Comparison of ENCODE assay signal across 8 cellular contexts in genomic region chr11:34051349-34052035, GRCh38. TPM values are rescaled to one million over a fixed set of nuclear protein-coding genes. Genes with fewer than 3 reads are reported as not detected.
DNase-seq lines count a peak whose midpoint lies in the region; ATAC-seq and TF ChIP-seq lines count a peak whose summit lies in the region.

A gene with protein sequence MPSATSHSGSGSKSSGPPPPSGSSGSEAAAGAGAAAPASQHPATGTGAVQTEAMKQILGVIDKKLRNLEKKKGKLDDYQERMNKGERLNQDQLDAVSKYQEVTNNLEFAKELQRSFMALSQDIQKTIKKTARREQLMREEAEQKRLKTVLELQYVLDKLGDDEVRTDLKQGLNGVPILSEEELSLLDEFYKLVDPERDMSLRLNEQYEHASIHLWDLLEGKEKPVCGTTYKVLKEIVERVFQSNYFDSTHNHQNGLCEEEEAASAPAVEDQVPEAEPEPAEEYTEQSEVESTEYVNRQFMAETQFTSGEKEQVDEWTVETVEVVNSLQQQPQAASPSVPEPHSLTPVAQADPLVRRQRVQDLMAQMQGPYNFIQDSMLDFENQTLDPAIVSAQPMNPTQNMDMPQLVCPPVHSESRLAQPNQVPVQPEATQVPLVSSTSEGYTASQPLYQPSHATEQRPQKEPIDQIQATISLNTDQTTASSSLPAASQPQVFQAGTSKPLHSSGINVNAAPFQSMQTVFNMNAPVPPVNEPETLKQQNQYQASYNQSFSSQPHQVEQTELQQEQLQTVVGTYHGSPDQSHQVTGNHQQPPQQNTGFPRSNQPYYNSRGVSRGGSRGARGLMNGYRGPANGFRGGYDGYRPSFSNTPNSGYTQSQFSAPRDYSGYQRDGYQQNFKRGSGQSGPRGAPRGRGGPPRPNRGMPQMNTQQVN (plus strand): TSS chr11:34051731. CDS start chr11:34052421, 690 bp downstream.

- H3K4me1 Mint-ChIP-seq in GM23338, result peaks cover 19% of the 10 kb centered on the region
- H3K4me1 Mint-ChIP-seq in naive thymus-derived CD8-positive, alpha-beta T cell, result peaks cover 9 to 40% (median 25%) of the 10 kb centered on the region in 4 donors
- H3K4me1 Mint-ChIP-seq in stimulated activated naive B cell treated with anti-CD40 and anti-IgM and Interleukin-4, amounts not matched to agents 10 μg/mL and 1 μg/mL and 100 μg/mL, for 72 hours, result peaks cover 8 to 17% of the 10 kb centered on the region in 2 donors

- peak within 1 kb of the TSS; percentile 85 for H3K4me2 ChIP-seq in GM23338

- peak; percentile 85 for DNase-seq in DMS79 treated with DMSO at 0.1 percent for 48 hours (lab: John Stamatoyannopoulos, UW)
- DNase-seq in GM23338 (ENCODE audit: low spot score), result peak; percentile 93
- peak; percentile 80 for DNase-seq in LNCaP clone FGC (ENCODE audit: low read depth)
- DNase-seq in RPMI8226, result peak; percentile 88
- DNase-seq in activated T-helper 1 cell treated with anti-CD3 and anti-CD28 coated beads, Interleukin-2, amount 50 U/mL, for 16 hours (ENCODE audit: low read depth in 1 of 2, low spot score in 1 of 2), result peak; percentile 63 to 72
- DNase-seq in fibroblast of mammary gland (ENCODE audit: low read depth), result peak; percentile 81
- peak; percentile 71 to 96 (median 84) for DNase-seq in naive thymus-derived CD8-positive, alpha-beta T cell
- DNase-seq in stimulated activated naive B cell treated with anti-CD40 and anti-IgM and Interleukin-4, amounts not matched to agents 10 μg/mL and 1 μg/mL and 100 μg/mL, for 72 hours, result peak; percentile 91

- POLR2A ChIA-PET in naive thymus-derived CD8-positive, alpha-beta T cell (lab: Charles Lee), result interaction anchor here (0.7 to 5.9 kb wide), 13 partner anchors 10 to 1088 kb away, joined by 3 to 102 read pairs (median 3); partner anchors contain the start of genes ABTB2, CD44, FBXO3 and NAT10

- no peaks in the 10 kb centered on the region for H3K36me3 ChIP-seq in GM23338 (ENCODE audit: insufficient read depth)

- H3K4me1 ChIP-seq in GM23338 (ENCODE audit: insufficient read depth), result peaks cover 33% of the 10 kb centered on the region

- 0 out of 2 replicates have a peak within 1 kb of the TSS, but pooled peaks have one; percentile 21 for H2AFZ ChIP-seq in GM23338

- H3K36me3 Mint-ChIP-seq in GM23338 (ENCODE audit: low read depth), result peaks cover 35% of the 10 kb centered on the region
- peaks cover 0 to 8% (median 8%) of the 10 kb centered on the region in 3 donors for H3K36me3 Mint-ChIP-seq in naive thymus-derived CD8-positive, alpha-beta T cell
- peaks cover 13 to 17% of the 10 kb centered on the region in 2 donors for H3K36me3 Mint-ChIP-seq in stimulated activated naive B cell treated with anti-CD40 and anti-IgM and Interleukin-4, amounts not matched to agents 10 μg/mL and 1 μg/mL and 100 μg/mL, for 72 hours

- H3K9me2 ChIP-seq in GM23338 (ENCODE audit: insufficient read depth), result no peaks in the 10 kb centered on the region

- ATAC-seq in GM23338, result peak; percentile 81
- peak; percentile 76 to 78 for ATAC-seq in naive thymus-derived CD8-positive, alpha-beta T cell
- peak; percentile 79 to 80 for ATAC-seq in stimulated activated naive B cell treated with anti-CD40 and anti-IgM and Interleukin-4, amounts not matched to agents 10 μg/mL and 1 μg/mL and 100 μg/mL, for 72 hours (replicated peaks)

- H3K27me3 Mint-ChIP-seq in GM23338 (ENCODE audit: insufficient read depth, low read depth, poor library complexity), result peaks cover 17% of the 10 kb centered on the region
- no peaks in the 10 kb centered on the region for H3K27me3 Mint-ChIP-seq in naive thymus-derived CD8-positive, alpha-beta T cell
- H3K27me3 Mint-ChIP-seq in stimulated activated naive B cell treated with anti-CD40 and anti-IgM and Interleukin-4, amounts not matched to agents 10 μg/mL and 1 μg/mL and 100 μg/mL, for 72 hours, result no peaks in the 10 kb centered on the region

- peaks cover 6% of the 10 kb centered on the region; the same call in 2 of the 3 replicates for H3K9me3 Mint-ChIP-seq in GM23338
- no peaks in the 10 kb centered on the region for H3K9me3 Mint-ChIP-seq in naive thymus-derived CD8-positive, alpha-beta T cell
- H3K9me3 Mint-ChIP-seq in stimulated activated naive B cell treated with anti-CD40 and anti-IgM and Interleukin-4, amounts not matched to agents 10 μg/mL and 1 μg/mL and 100 μg/mL, for 72 hours, result no peaks in the 10 kb centered on the region

- TF ChIP-seq CTCF in GM23338 (conservative IDR thresholded peaks at IDR 0.05; ENCODE audit: low read depth in 2 of 2) (no peak), LNCaP clone FGC (IDR thresholded peaks at IDR 0.05; ENCODE audit: control insufficient read depth, extremely low read depth, insufficient read depth) (no peak), fibroblast of mammary gland (conservative IDR thresholded peaks at IDR 0.05; ENCODE audit: control insufficient read depth, insufficient read depth, low read depth, low read length) (no peak)

- H3K27ac Mint-ChIP-seq in GM23338, result peak within 1 kb of the TSS; percentile 100
- peak within 1 kb of the TSS; percentile 95 to 99 (median 98) for H3K27ac Mint-ChIP-seq in naive thymus-derived CD8-positive, alpha-beta T cell
- peak within 1 kb of the TSS; percentile 100 for H3K27ac Mint-ChIP-seq in stimulated activated naive B cell treated with anti-CD40 and anti-IgM and Interleukin-4, amounts not matched to agents 10 μg/mL and 1 μg/mL and 100 μg/mL, for 72 hours

- peak within 1 kb of the TSS; percentile 67 for H3K4me3 ChIP-seq in GM23338
- H3K4me3 ChIP-seq in LNCaP clone FGC (ENCODE audit: low read depth, low read length), result peak within 1 kb of the TSS; percentile 98
- H3K4me3 ChIP-seq in fibroblast of mammary gland (ENCODE audit: control insufficient read depth, low read depth, low read length), result peak within 1 kb of the TSS; percentile 89

- H3K27me3 ChIP-seq in GM23338 (ENCODE audit: insufficient read depth), result no peaks in the 10 kb centered on the region

- 0 out of 2 replicates have a peak, but pooled peaks cover 3% of the 10 kb centered on the region for H3F3A ChIP-seq in GM23338 (replicated peaks; ENCODE audit: low read depth)

- H4K20me1 ChIP-seq in GM23338 (replicated peaks; ENCODE audit: insufficient read depth), result peaks cover 21% of the 10 kb centered on the region

- H3K27ac ChIP-seq in GM23338 (ENCODE audit: low read depth), result peak within 1 kb of the TSS; percentile 99

- H3K4me3 Mint-ChIP-seq in GM23338, result peak within 1 kb of the TSS; percentile 98
- H3K4me3 Mint-ChIP-seq in naive thymus-derived CD8-positive, alpha-beta T cell, result peak within 1 kb of the TSS; percentile 94 to 99 (median 98)
- H3K4me3 Mint-ChIP-seq in stimulated activated naive B cell treated with anti-CD40 and anti-IgM and Interleukin-4, amounts not matched to agents 10 μg/mL and 1 μg/mL and 100 μg/mL, for 72 hours, result peak within 1 kb of the TSS; percentile 98 to 100

- peaks cover 43% of the 10 kb centered on the region for H3K79me2 ChIP-seq in GM23338 (replicated peaks; ENCODE audit: insufficient read depth)

TF ChIP-seq in GM23338, 12 proteins besides CTCF, POLR2A, EP300 and RAD21 (continues in another document):
- TF ChIP-seq EZH2 (IDR thresholded peaks at IDR 0.05; ENCODE audit: low read depth, unreplicated experiment), result no peak
- peak; percentile 49; the same call in 1 of the 2 replicates for TF ChIP-seq CREB1 (CRISPR knock-in tag; IDR thresholded peaks at IDR 0.05; ENCODE audit: low read depth)
- TF ChIP-seq, protein P1, sequence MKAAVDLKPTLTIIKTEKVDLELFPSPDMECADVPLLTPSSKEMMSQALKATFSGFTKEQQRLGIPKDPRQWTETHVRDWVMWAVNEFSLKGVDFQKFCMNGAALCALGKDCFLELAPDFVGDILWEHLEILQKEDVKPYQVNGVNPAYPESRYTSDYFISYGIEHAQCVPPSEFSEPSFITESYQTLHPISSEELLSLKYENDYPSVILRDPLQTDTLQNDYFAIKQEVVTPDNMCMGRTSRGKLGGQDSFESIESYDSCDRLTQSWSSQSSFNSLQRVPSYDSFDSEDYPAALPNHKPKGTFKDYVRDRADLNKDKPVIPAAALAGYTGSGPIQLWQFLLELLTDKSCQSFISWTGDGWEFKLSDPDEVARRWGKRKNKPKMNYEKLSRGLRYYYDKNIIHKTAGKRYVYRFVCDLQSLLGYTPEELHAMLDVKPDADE (IDR thresholded peaks at IDR 0.05), result no peak
- TF ChIP-seq ZNF114 (CRISPR knock-in tag; IDR thresholded peaks at IDR 0.05), result no peak
- TF ChIP-seq POLR2AphosphoS5 (IDR thresholded peaks at IDR 0.05; ENCODE audit: low read depth), result peak; percentile 89

RNA-seq across cellular contexts. Expression of the gene that starts here (rescaled TPM):
- total RNA-seq in GM23338 (2014; rRNA removed; shearing (Covaris generic)), result 365 and 368 TPM in 2 replicates
- polyA plus RNA-seq in GM23338 (2016; fragmentation: Nextera tagmentation; extraction: Ambion mirVana), result 113 and 119 TPM in 2 replicates
- total RNA-seq in naive thymus-derived CD8-positive, alpha-beta T cell, result 100 to 1,000 TPM; 163 TPM
- polyA plus RNA-seq in naive thymus-derived CD8-positive, alpha-beta T cell, result 10 to 100 TPM; 42.0 to 82.5 (median 57.1) TPM

Comparison
In these comparisons a context has a peak if more than half of its experiments do, and no peak if none do; other contexts are left out.
1. Peak in every context shown above with its lines: DNase-seq, ATAC-seq, H3K4me3 ChIP-seq and H3K27ac ChIP-seq.